Comparison of ENCODE assay signal across 1 cellular context in the genomic region with DNA sequence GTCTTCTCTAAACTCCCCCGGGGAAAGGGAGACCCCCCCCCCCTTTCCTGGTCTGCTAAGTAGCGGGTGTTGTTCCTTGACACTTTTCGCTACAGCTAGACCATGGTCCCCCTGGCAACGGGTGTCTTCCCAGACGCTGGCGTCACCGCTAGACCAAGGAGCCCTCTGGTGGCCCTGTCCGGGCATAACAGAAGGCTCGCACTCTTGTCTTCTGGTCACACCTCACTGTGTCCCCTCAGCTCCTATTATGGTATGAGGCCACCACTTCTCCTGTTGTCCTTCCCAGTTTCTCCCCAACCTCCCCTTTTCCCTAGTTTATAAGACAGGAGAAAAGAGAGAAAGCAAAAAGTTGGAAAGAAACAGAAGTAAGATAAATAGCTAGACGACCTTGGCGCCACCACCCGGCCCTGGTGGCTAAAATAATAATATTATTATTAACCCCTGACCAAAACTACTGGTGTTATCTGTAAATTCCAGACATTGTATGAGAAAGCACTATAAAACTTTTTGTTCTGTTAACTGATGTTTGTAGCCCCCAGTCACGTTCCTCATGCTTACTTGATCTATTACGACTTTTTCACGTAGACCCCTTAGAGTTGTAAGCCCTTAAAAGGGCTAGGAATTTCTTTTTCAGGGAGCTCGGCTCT.
A peak's percentile ranks its signal among the peaks of the same experiment; 100 is the strongest.
TF ChIP-seq lines count a peak whose summit lies in the region.

No MANE protein-coding gene starts in this region.

TF ChIP-seq in neural cell, 6 proteins besides CTCF, POLR2A, EP300 and RAD21:
- TF ChIP-seq SMC3 (conservative IDR thresholded peaks at IDR 0.05; ENCODE audit: poor library complexity): peak; percentile 62
TF ChIP-seq in neural cell: peak in this region for 1; not testable (repeated sequence) for 5.
